Comparison of ENCODE assay signal across 13 cellular contexts in genomic region chr10:50576245-50576815, GRCh38. TPM values are rescaled to one million over a fixed set of nuclear protein-coding genes. Genes with fewer than 3 reads are reported as not detected.
DNase-seq lines count a peak whose midpoint lies in the region; ATAC-seq and TF ChIP-seq lines count a peak whose summit lies in the region.
"Had no signal": no experiment of that assay in that cellular context is flagged by ENCODE, and none has a peak within 500 bp of the region (broad histone marks: within the 10 kb centered on the region; RNA-seq: fewer than 3 reads in every experiment).

No MANE protein-coding gene starts in this region.

- H3K27me3 ChIP-seq in SJCRH30 (no peaks in the 10 kb centered on the region), trophoblast cell (ENCODE audit: insufficient read depth, low read length) (no peaks in the 10 kb centered on the region)

- H3K36me3 ChIP-seq in SJCRH30, result no peaks in the 10 kb centered on the region
- H3K36me3 ChIP-seq in trophoblast cell (ENCODE audit: control insufficient read depth in 1 of 2, insufficient read depth in 2 of 2, low read length in 2 of 2), result no peaks in the 10 kb centered on the region

- no peak overlapping the region for H3K4ac ChIP-seq in trophoblast cell (ENCODE audit: low read depth, low read length)

- H3K14ac ChIP-seq in trophoblast cell (ENCODE audit: low read length), result no peak overlapping the region

- DNase-seq in EL (peak; percentile 87), SJCRH30 (peak; percentile 32 to 37), fibroblast of pulmonary artery (ENCODE audit: low read depth) (peak; percentile 35), trophoblast cell (no peak), mesenteric fat pad (ENCODE audit: low spot score) (no peak), NK-92 (lab: John Stamatoyannopoulos, UW; ENCODE audit: unreplicated experiment) (no peak), NCI-H446 (lab: John Stamatoyannopoulos, UW) (no peak)
- DNase-seq: activated CD4-positive, alpha-beta T cell treated with anti-CD3 and anti-CD28 coated beads for 48 hours; activated naive CD4-positive, alpha-beta T cell treated with anti-CD3 and anti-CD28 coated beads, Interleukin-2, amount 50 U/mL, for 16 hours; DMS153; NCI-H2029 treated with DMSO at 0.1 percent for 48 hours had no signal

- no peak overlapping the region for H2BK120ac ChIP-seq in trophoblast cell (ENCODE audit: insufficient read depth, low read length, poor library complexity)

- no CpG with 5 or more reads among the region's 4 CpGs for WGBS in trophoblast cell (ENCODE audit: extremely low coverage, insufficient coverage, insufficient read length)

- H3K9me3 ChIP-seq in SJCRH30 (replicated peaks) (no peaks in the 10 kb centered on the region), trophoblast cell (ENCODE audit: insufficient read depth, low read depth, low read length) (no peaks in the 10 kb centered on the region)

- H3K79me1 ChIP-seq in trophoblast cell (ENCODE audit: low read length), result peaks cover 5% of the 10 kb centered on the region

- no peak overlapping the region for H2BK5ac ChIP-seq in trophoblast cell (ENCODE audit: low read depth, low read length, poor library complexity)

- H4K12ac ChIP-seq in trophoblast cell (ENCODE audit: low read depth, low read length), result no peak overlapping the region

- peak overlapping the region; percentile 5 for H2AK5ac ChIP-seq in trophoblast cell (ENCODE audit: low read length)

- H3K27ac ChIP-seq in SJCRH30 (peak overlapping the region; percentile 90), trophoblast cell (ENCODE audit: low read depth, low read length) (no peak overlapping the region)
- H3K27ac ChIP-seq: RWPE1 had no signal

- H3K18ac ChIP-seq in trophoblast cell (ENCODE audit: low read length), result no peak overlapping the region

- H2AFZ ChIP-seq in trophoblast cell (ENCODE audit: insufficient read depth, low read length, poor library complexity), result no peak overlapping the region

- no peak for TF ChIP-seq CTCF in fibroblast of pulmonary artery (IDR thresholded peaks at IDR 0.05; ENCODE audit: low read length, missing control alignments)

- H3K4me2 ChIP-seq in trophoblast cell (ENCODE audit: low read length), result no peak overlapping the region

- H2BK12ac ChIP-seq in trophoblast cell (ENCODE audit: low read length), result no peak overlapping the region

- H3K79me2 ChIP-seq in trophoblast cell (ENCODE audit: control insufficient read depth, insufficient read depth, low read length, poor library complexity), result no peaks in the 10 kb centered on the region

- H4K8ac ChIP-seq in trophoblast cell (ENCODE audit: low read depth, low read length), result no peak overlapping the region

- H3K9ac ChIP-seq in trophoblast cell (ENCODE audit: low read length), result no peak overlapping the region

- H3K4me3 ChIP-seq in SJCRH30, result no peak overlapping the region
- no peak overlapping the region for H3K4me3 ChIP-seq in fibroblast of pulmonary artery (replicated peaks; ENCODE audit: low read depth, low read length)
- no peak overlapping the region for H3K4me3 ChIP-seq in trophoblast cell (ENCODE audit: low read depth, low read length)

- no peak overlapping the region for H3K23ac ChIP-seq in trophoblast cell (ENCODE audit: low read length)

- ATAC-seq in HG03442 (IDR thresholded peaks at IDR 0.05; ENCODE audit: unreplicated experiment), result no peak

- peaks cover 35% of the 10 kb centered on the region for H3K4me1 ChIP-seq in SJCRH30
- peaks cover 3 to 9% of the 10 kb centered on the region in 2 experiments for H3K4me1 ChIP-seq in trophoblast cell (ENCODE audit: control insufficient read depth in 1 of 2, insufficient read depth in 2 of 2, low read length in 2 of 2)

- no peak overlapping the region for H4K91ac ChIP-seq in trophoblast cell (ENCODE audit: low read depth, low read length)

RNA-seq across cellular contexts. Expression of gene SGMS1, which starts 47.4 kb away (rescaled TPM):
- total RNA-seq in SJCRH30 (2014; rRNA removed; shearing (Covaris generic)), result 13.4 and 14.7 TPM in 2 replicates
- polyA plus RNA-seq in trophoblast cell (2013), result 12.3 and 14.2 TPM in 2 replicates
- 37.2 TPM for total RNA-seq in mesenteric fat pad

Comparison
In these comparisons a context has a peak if more than half of its experiments do, and no peak if none do; other contexts are left out.
1. DNase-seq: peak in EL (single experiment), SJCRH30 (2 of 2) and fibroblast of pulmonary artery (single experiment); none in trophoblast cell (0 of 2), mesenteric fat pad (single experiment), NK-92 (single experiment) and NCI-H446 (0 of 2).